In genomic region chr7:6930081-6930635, GRCh38 we compare ENCODE assay signal across 8 cellular contexts.
A peak's percentile ranks its signal among the peaks of the same experiment; 100 is the strongest.
DNase-seq lines count a peak whose midpoint lies in the region; ATAC-seq, FAIRE-seq and TF ChIP-seq lines count a peak whose summit lies in the region.
"Not testable (repeated sequence)": the region's sequence is repeated elsewhere in the genome, so short reads cannot be mapped to it uniquely, and the experiment has no call there.

No MANE protein-coding gene starts in this region.

- in situ Hi-C loops in GM12878 (cut with MboI): not testable (repeated sequence)

- not testable (repeated sequence) for H3K9me3 ChIP-seq in BLaER1 treated with 17β-estradiol and CSF1 and Interleukin-3, amounts not matched to agents 10 nM and 100 nM (replicated peaks in 1 of 11); OCI-LY3 (ENCODE audit: insufficient read depth, low read length); GM12878 (replicated peaks; ENCODE audit: control insufficient read depth, insufficient read depth, low read length); mesenchymal stem cell (ENCODE audit: control insufficient read depth, low read length); neural progenitor cell (ENCODE audit: low read depth)

- peak overlapping the region in 8 of 11 experiments; percentile 16 to 52 (median 35); a peak in 8 of 22 replicates for H3K4me2 ChIP-seq in BLaER1 treated with 17β-estradiol and CSF1 and Interleukin-3, amounts not matched to agents 10 nM and 100 nM
- peak overlapping the region; percentile 39; the same call in 1 of the 2 replicates for H3K4me2 ChIP-seq in OCI-LY3 (ENCODE audit: low read length)
- not testable (repeated sequence) for H3K4me2 ChIP-seq in GM12878 (ENCODE audit: control insufficient read depth, insufficient read depth); mesenchymal stem cell (ENCODE audit: low read length, poor library complexity, severe bottlenecking); neural progenitor cell

- not testable (repeated sequence) for TF ChIP-seq EP300 in GM12878 (IDR thresholded peaks at IDR 0.05; ENCODE audit: borderline replicate concordance in 1 of 2, control insufficient read depth in 1 of 2, low read depth in 2 of 2, low read length in 2 of 2)

- H3K4ac ChIP-seq in mesenchymal stem cell (ENCODE audit: low read depth in 1 of 2, low read length in 2 of 2): not testable (repeated sequence)

- CTCF ChIA-PET in WTC11 (lab: Charles Lee) (interaction anchor here (0.9 to 1.3 kb wide), 3 partner anchors 33 to 414 kb away, joined by 3 to 5 read pairs (median 3); no protein-coding TSS in a partner anchor), GM12878 (lab: Yijun Ruan, JAX) (interaction anchor here (0.6 to 1.8 kb wide), 7 partner anchors 72 to 415 kb away, joined by 3 to 6 read pairs (median 3); partner anchors contain the start of gene INTS15)

- not testable (repeated sequence) for TF ChIP-seq CTCF in OCI-LY3 (IDR thresholded peaks at IDR 0.05; ENCODE audit: low read depth, low read length); WTC11 (IDR thresholded peaks at IDR 0.05); GM12878 (IDR thresholded peaks at IDR 0.05 in 2 of 3, conservative IDR thresholded peaks at IDR 0.05 in 1 of 3; ENCODE audit: control insufficient read depth in 2 of 3, extremely low read depth in 1 of 3, insufficient read depth in 1 of 3, low read depth in 3 of 3, low read length in 3 of 3); neural progenitor cell (IDR thresholded peaks at IDR 0.05)

- not testable (repeated sequence) for H3K9ac ChIP-seq in BLaER1 treated with 17β-estradiol and CSF1 and Interleukin-3, amounts not matched to agents 10 nM and 100 nM; OCI-LY3 (ENCODE audit: low read length); GM12878 (ENCODE audit: control insufficient read depth, insufficient read depth, low read length); mesenchymal stem cell (ENCODE audit: low read length); neural progenitor cell

- H3K27ac Mint-ChIP-seq in WTC11 (peak overlapping the region; percentile 82), neural progenitor cell (peak overlapping the region; percentile 62)

- H3K36me3 ChIP-seq in BLaER1 treated with 17β-estradiol and CSF1 and Interleukin-3, amounts not matched to agents 10 nM and 100 nM; H7 (replicated peaks; ENCODE audit: control insufficient read depth, insufficient read depth, low read length); OCI-LY3 (replicated peaks; ENCODE audit: low read depth, low read length); GM12878 (ENCODE audit: control insufficient read depth in 2 of 2, insufficient read depth in 2 of 2, low read length in 1 of 2); mesenchymal stem cell (ENCODE audit: control insufficient read depth in 1 of 2, insufficient read depth in 2 of 2, low read depth in 1 of 2, low read length in 2 of 2); neural progenitor cell: not testable (repeated sequence)

- not testable (repeated sequence) for H3K9me3 Mint-ChIP-seq in WTC11, neural progenitor cell

- RAD21 ChIA-PET in GM12878 (lab: Charles Lee; ENCODE audit: unreplicated experiment): interaction anchor here (1.6 kb wide), 1 partner anchor 414 kb away, joined by 4 read pairs; no protein-coding TSS in a partner anchor

- intact Hi-C loops in GM12878 (cut with micrococcal nuclease; ENCODE audit: unreplicated experiment): loop anchor here (2.0 kb wide), 1 partner anchor 413 kb away; no protein-coding TSS in a partner anchor

- not testable (repeated sequence) for ATAC-seq in WTC11, GM12878

- POLR2A ChIA-PET in WTC11 (lab: Charles Lee); GM12878 (lab: Charles Lee): not testable (repeated sequence)

- H3K4me3 Mint-ChIP-seq in WTC11, neural progenitor cell: not testable (repeated sequence)

- H3K4me1 Mint-ChIP-seq in WTC11: peaks cover 35% of the 10 kb centered on the region
- not testable (repeated sequence) for H3K4me1 Mint-ChIP-seq in neural progenitor cell

- FAIRE-seq in GM12878 (lab: Jason Lieb, UNC): not testable (repeated sequence)

- H4K8ac ChIP-seq in mesenchymal stem cell (ENCODE audit: low read length): not testable (repeated sequence)

- H2BK12ac ChIP-seq in mesenchymal stem cell (ENCODE audit: low read length in 2 of 2): not testable (repeated sequence)

- not testable (repeated sequence) for H3F3A ChIP-seq in neural progenitor cell (ENCODE audit: low read depth)

- H3K27me3 ChIP-seq in BLaER1 treated with 17β-estradiol and CSF1 and Interleukin-3, amounts not matched to agents 10 nM and 100 nM; H7 (ENCODE audit: control insufficient read depth, insufficient read depth, low read length); OCI-LY3 (ENCODE audit: low read depth, low read length); GM12878 (replicated peaks in 1 of 2; ENCODE audit: control insufficient read depth in 2 of 2, insufficient read depth in 2 of 2, low read length in 1 of 2); mesenchymal stem cell (ENCODE audit: control insufficient read depth in 1 of 2, insufficient read depth in 1 of 2, low read length in 2 of 2); neural progenitor cell: not testable (repeated sequence)

- H2AK5ac ChIP-seq in mesenchymal stem cell (ENCODE audit: low read length, severe bottlenecking): not testable (repeated sequence)

- H3K18ac ChIP-seq in mesenchymal stem cell (ENCODE audit: low read depth in 1 of 2, low read length in 2 of 2): not testable (repeated sequence)

- not testable (repeated sequence) for H2BK120ac ChIP-seq in mesenchymal stem cell (ENCODE audit: low read depth, low read length)

- not testable (repeated sequence) for BruUV-seq in GM12878 (replicated peaks; lab: Mats Ljungman, UMichigan)

- WGBS in GM12878 (ENCODE audit: insufficient coverage, insufficient replicate concordance, low lambda C conversion rate, missing lambda C conversion rate): 66% methylated on average over 7 of the region's 7 CpGs
- WGBS in mesenchymal stem cell: 82% methylated on average over 6 of the region's 7 CpGs

- H3K14ac ChIP-seq in mesenchymal stem cell (ENCODE audit: low read length in 2 of 2): not testable (repeated sequence)

- TF ChIP-seq POLR2A in GM12878 (IDR thresholded peaks at IDR 0.05; ENCODE audit: low read depth, low read length): not testable (repeated sequence)

- not testable (repeated sequence) for H2BK15ac ChIP-seq in mesenchymal stem cell (ENCODE audit: low read depth, poor library complexity, severe bottlenecking)

- DNase-seq in H7 (peak; percentile 33), dermis blood vessel endothelial cell (peak; percentile 5)
- DNase-seq in WTC11 (ENCODE audit: low spot score); GM12878 (ENCODE audit: low read depth, low spot score); mesenchymal stem cell; neural progenitor cell (ENCODE audit: low spot score): not testable (repeated sequence)

- H3K4me1 ChIP-seq in BLaER1 treated with 17β-estradiol and CSF1 and Interleukin-3, amounts not matched to agents 10 nM and 100 nM: peaks cover 6 to 54% (median 42%) of the 10 kb centered on the region in 10 experiments
- peaks cover 10% of the 10 kb centered on the region for H3K4me1 ChIP-seq in OCI-LY3 (ENCODE audit: low read length)
- peaks cover 13% of the 10 kb centered on the region for H3K4me1 ChIP-seq in GM12878 (ENCODE audit: control insufficient read depth, insufficient read depth, low read length)
- H3K4me1 ChIP-seq in mesenchymal stem cell (ENCODE audit: control insufficient read depth, insufficient read depth, low read depth, low read length); neural progenitor cell: not testable (repeated sequence)

- H3K23ac ChIP-seq in mesenchymal stem cell (ENCODE audit: low read length in 2 of 2): not testable (repeated sequence)

- H2AFZ ChIP-seq in OCI-LY3 (ENCODE audit: low read depth, low read length); GM12878 (ENCODE audit: control insufficient read depth, low read depth, low read length); neural progenitor cell (replicated peaks): not testable (repeated sequence)
- H2AFZ ChIP-seq in mesenchymal stem cell (ENCODE audit: low read depth, low read length): peak overlapping the region; percentile 51

- not testable (repeated sequence) for H3K27me3 Mint-ChIP-seq in WTC11 (ENCODE audit: low read depth); neural progenitor cell (ENCODE audit: insufficient read depth, low read depth)

- H3K36me3 Mint-ChIP-seq in WTC11, neural progenitor cell: not testable (repeated sequence)

- not testable (repeated sequence) for H4K20me1 ChIP-seq in BLaER1 treated with 17β-estradiol and CSF1 and Interleukin-3, amounts not matched to agents 10 nM and 100 nM; OCI-LY3 (ENCODE audit: insufficient read depth, low read length); GM12878 (ENCODE audit: control insufficient read depth, insufficient read depth); neural progenitor cell (ENCODE audit: low read depth)

- H3K79me2 ChIP-seq in OCI-LY3 (ENCODE audit: low read length); GM12878 (ENCODE audit: control insufficient read depth, insufficient read depth, low read length); neural progenitor cell (ENCODE audit: low read depth): not testable (repeated sequence)

- H3K27ac ChIP-seq in BLaER1 treated with 17β-estradiol and CSF1 and Interleukin-3, amounts not matched to agents 10 nM and 100 nM; OCI-LY3 (ENCODE audit: low read length); GM12878 (ENCODE audit: control insufficient read depth, insufficient read depth); mesenchymal stem cell (ENCODE audit: low read length, poor library complexity, severe bottlenecking); neural progenitor cell: not testable (repeated sequence)

- H3K79me1 ChIP-seq in mesenchymal stem cell (replicated peaks; ENCODE audit: low read length, poor library complexity, severe bottlenecking): not testable (repeated sequence)

- not testable (repeated sequence) for H3K4me3 ChIP-seq in BLaER1 treated with 17β-estradiol and CSF1 and Interleukin-3, amounts not matched to agents 10 nM and 100 nM; H7 (ENCODE audit: insufficient read depth, low read depth, low read length); OCI-LY3 (ENCODE audit: low read length); GM12878; mesenchymal stem cell (ENCODE audit: insufficient read depth in 1 of 2, low read depth in 1 of 2, low read length in 2 of 2); neural progenitor cell

- SMC1A ChIA-PET in GM12878 (lab: Charles Lee; ENCODE audit: uncharacterized antibody, unreplicated experiment): not testable (repeated sequence)

- not testable (repeated sequence) for H2BK5ac ChIP-seq in mesenchymal stem cell (ENCODE audit: low read depth, low read length, poor library complexity, severe bottlenecking)

- not testable (repeated sequence) for TF ChIP-seq RAD21 in GM12878 (IDR thresholded peaks at IDR 0.05; ENCODE audit: insufficient read depth, low read depth, low read length)

- not testable (repeated sequence) for H4K91ac ChIP-seq in mesenchymal stem cell (ENCODE audit: low read length)
